In the genomic region with DNA sequence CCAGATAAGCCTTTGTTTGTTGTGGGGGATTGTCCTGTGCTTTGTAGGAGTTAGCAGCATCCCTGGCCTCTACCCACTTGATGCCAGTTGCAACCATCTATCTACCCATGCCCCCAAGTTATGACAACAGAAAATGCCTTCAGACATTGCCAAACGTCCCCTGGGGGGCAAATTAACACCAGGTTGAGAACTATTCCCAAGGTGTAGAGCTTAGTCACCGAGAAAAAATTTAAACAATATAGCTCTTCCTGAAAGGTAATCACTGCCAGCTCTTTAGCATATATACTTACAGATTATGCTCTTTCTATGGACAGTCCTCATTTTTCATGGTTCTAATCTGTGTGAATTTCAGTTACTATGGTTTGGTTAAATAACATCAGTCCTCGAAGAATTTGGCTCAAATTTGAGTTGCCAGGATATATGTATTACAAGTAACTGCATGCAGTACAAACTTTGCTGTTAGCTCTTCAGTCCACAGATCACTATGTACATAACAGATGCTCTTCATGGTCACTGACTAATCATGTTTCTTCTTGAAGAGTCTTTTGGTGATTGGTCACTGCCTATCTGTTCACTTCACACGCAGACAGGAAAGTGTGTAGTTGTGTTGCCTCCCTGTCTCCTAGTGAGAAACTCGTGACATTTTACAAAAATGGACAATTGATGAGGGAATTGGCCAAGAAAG, we compare ENCODE assay signal across 13 cellular contexts. TPM values are rescaled to one million over a fixed set of nuclear protein-coding genes. Genes with fewer than 3 reads are reported as not detected.
A peak's percentile ranks its signal among the peaks of the same experiment; 100 is the strongest.
DNase-seq lines count a peak whose midpoint lies in the region; ATAC-seq, FAIRE-seq and TF ChIP-seq lines count a peak whose summit lies in the region.
"Had no signal": no experiment of that assay in that cellular context is flagged by ENCODE, and none has a peak within 500 bp of the region (broad histone marks: within the 10 kb centered on the region; RNA-seq: fewer than 3 reads in every experiment).

No MANE protein-coding gene starts in this region.

- H3K4me2 ChIP-seq in keratinocyte (ENCODE audit: control insufficient read depth, extremely low read depth, insufficient read depth, low read depth, low read length) = peak overlapping the region; percentile 56
- H3K4me2 ChIP-seq: neural progenitor cell, SK-N-SH had no signal

- peak overlapping the region; percentile 39 for H3K9ac ChIP-seq in keratinocyte (ENCODE audit: control insufficient read depth, extremely low read depth, insufficient read depth, low read length)
- H3K9ac ChIP-seq: neural progenitor cell, SK-N-SH had no signal

- no peak for TF ChIP-seq POLR2A in thyroid gland (IDR thresholded peaks at IDR 0.05)

- peak overlapping the region; percentile 24 for H3K4me3 Mint-ChIP-seq in activated T-helper 17 cell treated with anti-CD3 and anti-CD28 coated beads, Interleukin-2, amount 50 U/mL, for 72 hours
- no peak overlapping the region for H3K4me3 Mint-ChIP-seq in T-helper 2 cell treated with Interferon-gamma antibody and Interleukin-4, amounts not matched to agents 5 μg/mL and 100 μg/mL, for 36 hours
- H3K4me3 Mint-ChIP-seq: neural progenitor cell had no signal

- H4K20me1 ChIP-seq in keratinocyte (ENCODE audit: control insufficient read depth, extremely low read depth, insufficient read depth, low read length) = peaks cover 32% of the 10 kb centered on the region

- no peaks in the 10 kb centered on the region for H3K9me3 Mint-ChIP-seq in activated T-helper 17 cell treated with anti-CD3 and anti-CD28 coated beads, Interleukin-2, amount 50 U/mL, for 72 hours
- H3K9me3 Mint-ChIP-seq in T-helper 2 cell treated with Interferon-gamma antibody and Interleukin-4, amounts not matched to agents 5 μg/mL and 100 μg/mL, for 36 hours = no peaks in the 10 kb centered on the region
- H3K9me3 Mint-ChIP-seq: neural progenitor cell had no signal

- peaks cover 23% of the 10 kb centered on the region for H3K36me3 Mint-ChIP-seq in activated T-helper 17 cell treated with anti-CD3 and anti-CD28 coated beads, Interleukin-2, amount 50 U/mL, for 72 hours (ENCODE audit: low read depth)
- H3K36me3 Mint-ChIP-seq in T-helper 2 cell treated with Interferon-gamma antibody and Interleukin-4, amounts not matched to agents 5 μg/mL and 100 μg/mL, for 36 hours (ENCODE audit: low read depth) = peaks cover 5% of the 10 kb centered on the region
- H3K36me3 Mint-ChIP-seq: neural progenitor cell had no signal

- FAIRE-seq in keratinocyte (lab: Jason Lieb, UNC) = peak; percentile 81

- peak overlapping the region; percentile 83 for H3K27ac ChIP-seq in left ventricle myocardium inferior (replicated peaks)
- H3K27ac ChIP-seq in keratinocyte (ENCODE audit: control insufficient read depth, insufficient read depth, low read length) = peak overlapping the region; percentile 72
- H3K27ac ChIP-seq in thyroid gland = no peak overlapping the region
- H3K27ac ChIP-seq: esophagus muscularis mucosa, neural progenitor cell had no signal

- peaks cover 60% of the 10 kb centered on the region for H3K4me1 Mint-ChIP-seq in activated T-helper 17 cell treated with anti-CD3 and anti-CD28 coated beads, Interleukin-2, amount 50 U/mL, for 72 hours
- H3K4me1 Mint-ChIP-seq in T-helper 2 cell treated with Interferon-gamma antibody and Interleukin-4, amounts not matched to agents 5 μg/mL and 100 μg/mL, for 36 hours (ENCODE audit: low read depth) = peaks cover 69% of the 10 kb centered on the region

- WGBS in thyroid gland, 2 donors = 57 to 64% methylated on average over 5 of the region's 5 CpGs

- no peak for DNase-seq in left ventricle myocardium inferior
- no peak for DNase-seq in cardiac septum (ENCODE audit: low spot score)
- DNase-seq in keratinocyte (ENCODE audit: low read depth, low spot score) = peak; percentile 86
- no peak for DNase-seq in thyroid gland
- no peak for DNase-seq in T-helper 2 cell treated with Interferon-gamma antibody and Interleukin-4, amounts not matched to agents 5 μg/mL and 100 μg/mL, for 36 hours (ENCODE audit: low spot score)
- no peak for DNase-seq in effector CD4-positive, alpha-beta T cell
- DNase-seq: caudate nucleus, NCI-H1092, SK-N-SH had no signal

- intact Hi-C loops in left ventricle myocardium inferior (cut with micrococcal nuclease) = no loop called here
- intact Hi-C loops in cardiac septum (cut with DNase I) = no loop called here
- intact Hi-C loops in thyroid gland (cut with DNase I) = no loop called here

- H3K9me3 ChIP-seq in left ventricle myocardium inferior (replicated peaks) = no peaks in the 10 kb centered on the region
- H3K9me3 ChIP-seq in keratinocyte (ENCODE audit: control insufficient read depth, low read depth, low read length) = no peaks in the 10 kb centered on the region
- no peaks in the 10 kb centered on the region for H3K9me3 ChIP-seq in thyroid gland
- H3K9me3 ChIP-seq: esophagus muscularis mucosa, SK-N-SH had no signal

- peaks cover 91% of the 10 kb centered on the region for H3K79me2 ChIP-seq in keratinocyte (ENCODE audit: control insufficient read depth, insufficient read depth, low read length)

- H3K4me1 ChIP-seq in left ventricle myocardium inferior (peaks cover 98% of the 10 kb centered on the region), keratinocyte (ENCODE audit: control insufficient read depth, extremely low read depth, insufficient read depth, low read length) (peaks cover 59% of the 10 kb centered on the region), thyroid gland (peaks cover 57 to 76% of the 10 kb centered on the region in 2 donors)

- no peaks in the 10 kb centered on the region for H3K27me3 ChIP-seq in left ventricle myocardium inferior (ENCODE audit: low read depth)
- H3K27me3 ChIP-seq in keratinocyte (ENCODE audit: control insufficient read depth, extremely low read depth, insufficient read depth, low read length) = no peaks in the 10 kb centered on the region
- H3K27me3 ChIP-seq in thyroid gland = no peaks in the 10 kb centered on the region
- H3K27me3 ChIP-seq: esophagus muscularis mucosa, neural progenitor cell had no signal

- H3K36me3 ChIP-seq in left ventricle myocardium inferior = no peaks in the 10 kb centered on the region
- H3K36me3 ChIP-seq in keratinocyte (ENCODE audit: control insufficient read depth in 2 of 2, extremely low read depth in 1 of 2, insufficient read depth in 2 of 2, low read length in 2 of 2) = peaks cover 0 to 3% of the 10 kb centered on the region in 2 experiments
- no peaks in the 10 kb centered on the region for H3K36me3 ChIP-seq in thyroid gland
- H3K36me3 ChIP-seq: esophagus muscularis mucosa, neural progenitor cell had no signal

- peak overlapping the region; percentile 44 for H3K27ac Mint-ChIP-seq in activated T-helper 17 cell treated with anti-CD3 and anti-CD28 coated beads, Interleukin-2, amount 50 U/mL, for 72 hours
- H3K27ac Mint-ChIP-seq in T-helper 2 cell treated with Interferon-gamma antibody and Interleukin-4, amounts not matched to agents 5 μg/mL and 100 μg/mL, for 36 hours = no peak overlapping the region

- no peak overlapping the region for H2AFZ ChIP-seq in keratinocyte (ENCODE audit: control insufficient read depth, low read length)
- H2AFZ ChIP-seq: neural progenitor cell had no signal

- H3K4me3 ChIP-seq in left ventricle myocardium inferior (no peak overlapping the region), keratinocyte (ENCODE audit: control insufficient read depth in 2 of 3, extremely low read depth in 1 of 3, insufficient read depth in 2 of 3, low read depth in 1 of 3, low read length in 3 of 3) (no peak overlapping the region), thyroid gland (replicated peaks in 1 of 3) (no peak overlapping the region)
- H3K4me3 ChIP-seq: esophagus muscularis mucosa, neural progenitor cell had no signal

- peak; percentile 12 for ATAC-seq in activated T-helper 17 cell treated with anti-CD3 and anti-CD28 coated beads, Interleukin-2, amount 50 U/mL, for 72 hours (replicated peaks)
- ATAC-seq in GM21529 (IDR thresholded peaks at IDR 0.05; ENCODE audit: unreplicated experiment) = no peak

- peaks cover 11% of the 10 kb centered on the region for H3K9me1 ChIP-seq in keratinocyte (ENCODE audit: control insufficient read depth, extremely low read depth, insufficient read depth, low read length)

- dilution Hi-C loops in keratinocyte (cut with MboI; ENCODE audit: extremely low pct_ligation_motif_present, low sequenced_read_pairs) = no loop called here

- no peaks in the 10 kb centered on the region for H3K27me3 Mint-ChIP-seq in activated T-helper 17 cell treated with anti-CD3 and anti-CD28 coated beads, Interleukin-2, amount 50 U/mL, for 72 hours
- no peaks in the 10 kb centered on the region for H3K27me3 Mint-ChIP-seq in T-helper 2 cell treated with Interferon-gamma antibody and Interleukin-4, amounts not matched to agents 5 μg/mL and 100 μg/mL, for 36 hours (ENCODE audit: low read depth)

- no peak for TF ChIP-seq CTCF in left ventricle myocardium inferior (IDR thresholded peaks at IDR 0.05; ENCODE audit: borderline replicate concordance)
- no peak for TF ChIP-seq CTCF in keratinocyte (optimal IDR thresholded peaks at IDR 0.05 in 1 of 3, IDR thresholded peaks at IDR 0.05 in 1 of 3, conservative IDR thresholded peaks at IDR 0.05 in 1 of 3; ENCODE audit: extremely low read depth in 1 of 3, insufficient read depth in 2 of 3, low read length in 3 of 3)
- TF ChIP-seq CTCF in thyroid gland (IDR thresholded peaks at IDR 0.05) = no peak

RNA-seq across cellular contexts. Expression of gene MAPKAPK2, which starts 25.2 kb away (rescaled TPM):
- total RNA-seq in left ventricle myocardium inferior = 215 TPM
- 242 TPM for total RNA-seq in cardiac septum
- 10 to 100 TPM; 64.6 to 85.3 TPM for total RNA-seq in activated T-helper 17 cell treated with anti-CD3 and anti-CD28 coated beads, Interleukin-2, amount 50 U/mL, for 72 hours
- polyA plus RNA-seq in keratinocyte = 41.5 to 67.0 TPM (median 42.1 TPM) in 3 replicates
- 21.7 TPM for polyA plus RNA-seq in keratinocyte (2011; ENCODE audit: low read depth)
- polyA plus RNA-seq in keratinocyte (2011; cell fraction: cytosol; rRNA removed) = 60.1 and 61.0 TPM in 2 replicates
- polyA plus RNA-seq in keratinocyte (2011; cell fraction: nucleus; rRNA removed) = 49.3 and 51.2 TPM in 2 replicates
- polyA plus RNA-seq in keratinocyte (2012; ENCODE audit: low replicate concordance) = 44.0 and 47.9 TPM in 2 replicates
- polyA minus RNA-seq in keratinocyte = 52.2 to 83.1 TPM (median 53.9 TPM) in 3 replicates
- polyA minus RNA-seq in keratinocyte (2011; cell fraction: cytosol; rRNA and poly(A)+ RNA removed) = 45.8 TPM
- polyA minus RNA-seq in keratinocyte (2011; cell fraction: nucleus; rRNA and poly(A)+ RNA removed) = 18.9 and 26.6 TPM in 2 replicates
- total RNA-seq in thyroid gland = 10 to 100 TPM; 48.5 to 64.0 (median 59.9) TPM

Comparison
In these comparisons a context has a peak if more than half of its experiments do, and no peak if none do; other contexts are left out.
1. H3K27ac ChIP-seq: peak in left ventricle myocardium inferior (single experiment) and keratinocyte (single experiment); none in thyroid gland (0 of 3).